1 cellular context compared by ENCODE assay signal in genomic region chr19:2543072-2543462, GRCh38.
TF ChIP-seq lines count a peak whose summit lies in the region.
"Not testable (repeated sequence)": the region's sequence is repeated elsewhere in the genome, so short reads cannot be mapped to it uniquely, and the experiment has no call there.

No MANE protein-coding gene starts in this region.

TF ChIP-seq in HepG2, 621 proteins besides CTCF, POLR2A, EP300 and RAD21 (continued from another document):
- TF ChIP-seq HMGXB4 (CRISPR knock-in tag; IDR thresholded peaks at IDR 0.05; ENCODE audit: borderline replicate concordance in 1 of 2, low read depth in 1 of 2), result 0 out of 4 replicates have a peak, but pooled peaks of 1 of the 2 experiments have one; percentile 44
- 0 out of 2 replicates have a peak, but pooled peaks have one; percentile 38 for TF ChIP-seq JUNB (CRISPR knock-in tag; IDR thresholded peaks at IDR 0.05; ENCODE audit: borderline replicate concordance)
- peak; percentile 49; the same call in 1 of the 2 replicates for TF ChIP-seq SNAI1 (CRISPR knock-in tag; IDR thresholded peaks at IDR 0.05; ENCODE audit: borderline replicate concordance)
- 0 out of 2 replicates have a peak, but pooled peaks have one; percentile 6 for TF ChIP-seq YEATS4 (CRISPR knock-in tag; IDR thresholded peaks at IDR 0.05; ENCODE audit: borderline replicate concordance)
- TF ChIP-seq NKX3-1 (CRISPR knock-in tag; IDR thresholded peaks at IDR 0.05), result 0 out of 2 replicates have a peak, but pooled peaks have one; percentile 11
- TF ChIP-seq NR2F1 (CRISPR knock-in tag; IDR thresholded peaks at IDR 0.05), result peak; percentile 79 to 91
- TF ChIP-seq CEBPG (CRISPR knock-in tag; IDR thresholded peaks at IDR 0.05), result peak; percentile 76
- TF ChIP-seq ZSCAN20 (CRISPR knock-in tag; IDR thresholded peaks at IDR 0.05; ENCODE audit: borderline replicate concordance), result peak; percentile 11; the same call in 1 of the 2 replicates
- 0 out of 2 replicates have a peak, but pooled peaks have one; percentile 32 for TF ChIP-seq DMTF1 (CRISPR knock-in tag; IDR thresholded peaks at IDR 0.05)
- TF ChIP-seq ZNF580 (CRISPR knock-in tag; IDR thresholded peaks at IDR 0.05; ENCODE audit: borderline replicate concordance, low read depth), result 0 out of 2 replicates have a peak, but pooled peaks have one; percentile 0
- TF ChIP-seq ZBTB43 (CRISPR knock-in tag; conservative IDR thresholded peaks at IDR 0.05), result 0 out of 2 replicates have a peak, but pooled peaks have one; percentile 11
- TF ChIP-seq ZNF556 (CRISPR knock-in tag; IDR thresholded peaks at IDR 0.05; ENCODE audit: borderline replicate concordance), result 0 out of 2 replicates have a peak, but pooled peaks have one; percentile 10
- peak; percentile 93 for TF ChIP-seq ZNF362 (CRISPR knock-in tag; IDR thresholded peaks at IDR 0.05; ENCODE audit: borderline replicate concordance)
- peak; percentile 18; the same call in 1 of the 2 replicates for TF ChIP-seq KLF12 (CRISPR knock-in tag; IDR thresholded peaks at IDR 0.05; ENCODE audit: borderline replicate concordance)
- peak; percentile 85 for TF ChIP-seq NR2F6 (IDR thresholded peaks at IDR 0.05)
- peak; percentile 95 for TF ChIP-seq NR2F6 (CRISPR knock-in tag; IDR thresholded peaks at IDR 0.05)
- 0 out of 2 replicates have a peak, but pooled peaks have one; percentile 33 for TF ChIP-seq NR2C2 (CRISPR knock-in tag; IDR thresholded peaks at IDR 0.05; ENCODE audit: borderline replicate concordance)
- 0 out of 2 replicates have a peak, but pooled peaks have one; percentile 9 for TF ChIP-seq KAT7 (CRISPR knock-in tag; IDR thresholded peaks at IDR 0.05; ENCODE audit: borderline replicate concordance)
- not testable (repeated sequence) for TF ChIP-seq TCF12 (IDR thresholded peaks at IDR 0.05)
- TF ChIP-seq TCF12 (CRISPR knock-in tag; IDR thresholded peaks at IDR 0.05), result peak; percentile 77; the same call in 1 of the 2 replicates
- peak; percentile 34; the same call in 1 of the 2 replicates for TF ChIP-seq CEBPB (IDR thresholded peaks at IDR 0.05; ENCODE audit: borderline replicate concordance, low read depth, low read length)
- TF ChIP-seq ZNF770 (CRISPR knock-in tag; IDR thresholded peaks at IDR 0.05), result peak; percentile 78; the same call in 1 of the 2 replicates
- TF ChIP-seq ZSCAN29 (CRISPR knock-in tag; conservative IDR thresholded peaks at IDR 0.05), result 0 out of 2 replicates have a peak, but pooled peaks have one; percentile 21
